In the genomic region with DNA sequence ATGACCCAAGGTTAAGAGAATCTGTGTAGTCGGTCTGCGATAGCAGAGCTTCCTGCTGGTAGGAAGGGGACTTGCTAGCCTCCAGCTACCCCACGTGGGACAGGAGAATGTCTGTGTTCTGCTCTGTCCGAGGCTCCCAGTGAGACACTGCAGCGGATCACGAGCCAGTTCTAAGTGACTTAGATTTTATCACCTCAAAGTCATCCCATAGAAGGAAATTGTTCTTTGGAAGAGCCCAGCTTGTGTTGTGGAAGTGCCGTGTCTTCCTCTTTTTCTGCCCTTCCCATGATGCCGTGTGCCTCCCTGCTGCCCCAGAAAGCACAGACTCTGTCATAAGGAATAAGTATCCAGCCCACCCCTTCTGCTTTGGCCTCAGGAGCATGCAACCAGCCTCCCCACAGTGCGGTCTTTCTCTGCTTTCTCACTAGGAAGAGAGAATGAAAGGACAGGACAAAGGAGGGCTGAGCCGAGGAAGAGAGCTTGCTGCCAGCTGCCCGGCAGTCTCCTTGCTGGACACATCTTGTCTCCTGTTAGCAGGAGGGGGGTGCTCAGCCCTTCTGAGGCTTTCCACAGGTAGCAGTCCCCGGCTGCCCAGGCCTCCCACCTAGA, we compare ENCODE assay signal across 21 cellular contexts. TPM values are rescaled to one million over a fixed set of nuclear protein-coding genes. Genes with fewer than 3 reads are reported as not detected.
DNase-seq lines count a peak whose midpoint lies in the region; ATAC-seq and TF ChIP-seq lines count a peak whose summit lies in the region.
"Had no signal": no experiment of that assay in that cellular context is flagged by ENCODE, and none has a peak within 500 bp of the region (broad histone marks: within the 10 kb centered on the region; RNA-seq: fewer than 3 reads in every experiment).

No MANE protein-coding gene starts in this region.

- H3K79me2 ChIP-seq in neural progenitor cell (ENCODE audit: low read depth), result no peaks in the 10 kb centered on the region

- H3K4me1 Mint-ChIP-seq in CD14-positive monocyte (peaks cover 4% of the 10 kb centered on the region), neural progenitor cell (peaks cover 22% of the 10 kb centered on the region), Caco-2 (ENCODE audit: low read depth, unreplicated experiment) (no peaks in the 10 kb centered on the region), HFFc6 (ENCODE audit: low read depth) (no peaks in the 10 kb centered on the region)
- H3K4me1 Mint-ChIP-seq in dendritic cell treated with granulocyte-macrophage colony-stimulating factor and Interleukin-4, amounts not matched to agents 40 ng/mL and 50 ng/mL, for 4 days (ENCODE audit: low read depth), result peaks cover 20% of the 10 kb centered on the region

- no peak for DNase-seq in CD14-positive monocyte (ENCODE audit: low spot score)
- DNase-seq in Kasumi-1 (lab: John Stamatoyannopoulos, UW), result peak; percentile 52 to 54
- DNase-seq in neural progenitor cell (ENCODE audit: low spot score), result peak; percentile 86
- DNase-seq in Caco-2, result no peak
- DNase-seq in activated CD4-positive, alpha-beta T cell treated with anti-CD3 and anti-CD28 coated beads, Interleukin-2, amount 50 U/mL, for 48 hours, result no peak
- DNase-seq in HFFc6, result no peak
- DNase-seq: activated CD4-positive, CD25-positive, alpha-beta regulatory T cell; activated effector memory CD4-positive, alpha-beta T cell treated with Interleukin-2 at 50 U/mL for 16 hours; adrenal gland; CD8-positive, alpha-beta T cell; cerebellar nuclear complex; DND-41; mesendoderm; NCI-H1105; SJCRH30; stimulated activated naive CD4-positive, alpha-beta T cell; T-helper 2 cell had no signal

- POLR2A ChIA-PET in Caco-2 (lab: Charles Lee), result no interaction called here

- H3K27ac ChIP-seq in neural progenitor cell, result peak overlapping the region; percentile 89
- H3K27ac ChIP-seq: adrenal gland, SJCRH30, tibial artery had no signal

- no peak overlapping the region for H2AFZ ChIP-seq in neural progenitor cell (replicated peaks)

- H3K4me1 ChIP-seq in neural progenitor cell (peaks cover 19% of the 10 kb centered on the region), Caco-2 (no peaks in the 10 kb centered on the region)
- H3K4me1 ChIP-seq: adrenal gland, SJCRH30, tibial artery had no signal

- H3K4me3 Mint-ChIP-seq in CD14-positive monocyte, result peak overlapping the region; percentile 12 to 39
- H3K4me3 Mint-ChIP-seq in dendritic cell treated with granulocyte-macrophage colony-stimulating factor and Interleukin-4, amounts not matched to agents 40 ng/mL and 50 ng/mL, for 4 days, result peak overlapping the region; percentile 26
- peak overlapping the region; percentile 74 for H3K4me3 Mint-ChIP-seq in neural progenitor cell
- no peak overlapping the region for H3K4me3 Mint-ChIP-seq in Caco-2 (ENCODE audit: unreplicated experiment)
- H3K4me3 Mint-ChIP-seq in HFFc6, result no peak overlapping the region
- H3K4me3 Mint-ChIP-seq: CD8-positive, alpha-beta T cell; natural killer cell treated with Interleukin-12 subunit alpha and Interleukin-12 subunit beta and Interleukin-15 and Interleukin-18, amount 100 ng/mL, for 72 hours had no signal

- H3K4me3 ChIP-seq in neural progenitor cell (peak overlapping the region; percentile 6), Caco-2 (ENCODE audit: low read depth, low read length) (no peak overlapping the region)
- H3K4me3 ChIP-seq: adrenal gland, SJCRH30, tibial artery had no signal

- H3K36me3 ChIP-seq in neural progenitor cell (peaks cover 9% of the 10 kb centered on the region), Caco-2 (ENCODE audit: control insufficient read depth, insufficient read depth, low read length) (no peaks in the 10 kb centered on the region; the same call in 1 of the 2 replicates)

- H3K9ac ChIP-seq in neural progenitor cell, result no peak overlapping the region

- peak overlapping the region; percentile 60 for H3K4me2 ChIP-seq in neural progenitor cell

- intact Hi-C loops in CD14-positive monocyte (cut with micrococcal nuclease), result no loop called here
- intact Hi-C loops in dendritic cell treated with granulocyte-macrophage colony-stimulating factor and Interleukin-4, amounts not matched to agents 40 ng/mL and 50 ng/mL, for 4 days (cut with micrococcal nuclease), result no loop called here
- intact Hi-C loops in Caco-2 (cut with micrococcal nuclease; ENCODE audit: unreplicated experiment), result no loop called here

- H3K36me3 Mint-ChIP-seq in CD14-positive monocyte, result peaks cover 55 to 88% of the 10 kb centered on the region in 2 donors
- peaks cover 85% of the 10 kb centered on the region for H3K36me3 Mint-ChIP-seq in dendritic cell treated with granulocyte-macrophage colony-stimulating factor and Interleukin-4, amounts not matched to agents 40 ng/mL and 50 ng/mL, for 4 days (ENCODE audit: low read depth)
- peaks cover 27% of the 10 kb centered on the region for H3K36me3 Mint-ChIP-seq in neural progenitor cell
- H3K36me3 Mint-ChIP-seq in Caco-2 (ENCODE audit: insufficient read depth, unreplicated experiment), result peaks cover 59% of the 10 kb centered on the region
- H3K36me3 Mint-ChIP-seq in HFFc6 (ENCODE audit: low read depth), result peaks cover 25% of the 10 kb centered on the region

- H3K27me3 ChIP-seq in neural progenitor cell (no peaks in the 10 kb centered on the region), Caco-2 (replicated peaks; ENCODE audit: control insufficient read depth, insufficient read depth, low read length) (no peaks in the 10 kb centered on the region)
- H3K27me3 ChIP-seq: adrenal gland, SJCRH30, tibial artery had no signal

- H4K20me1 ChIP-seq in neural progenitor cell (ENCODE audit: low read depth), result peaks cover 19% of the 10 kb centered on the region

- CTCF ChIA-PET in Caco-2 (lab: Charles Lee), result no interaction called here

- H3K9me3 ChIP-seq in neural progenitor cell (ENCODE audit: low read depth) (no peaks in the 10 kb centered on the region), Caco-2 (no peaks in the 10 kb centered on the region)
- H3K9me3 ChIP-seq: adrenal gland, SJCRH30, tibial artery had no signal

- TF ChIP-seq CTCF in CD14-positive monocyte (IDR thresholded peaks at IDR 0.05), result no peak
- TF ChIP-seq CTCF in neural progenitor cell (IDR thresholded peaks at IDR 0.05), result no peak
- TF ChIP-seq CTCF in Caco-2 (IDR thresholded peaks at IDR 0.05; ENCODE audit: insufficient read depth in 1 of 2, low read depth in 1 of 2, low read length in 1 of 2, severe bottlenecking in 1 of 2, unreplicated experiment in 1 of 2), result no peak
- TF ChIP-seq CTCF in HFFc6 (IDR thresholded peaks at IDR 0.05), result no peak

- peaks cover 32% of the 10 kb centered on the region for H3F3A ChIP-seq in neural progenitor cell (ENCODE audit: low read depth)

- H3K9me3 Mint-ChIP-seq in CD14-positive monocyte (no peaks in the 10 kb centered on the region), neural progenitor cell (no peaks in the 10 kb centered on the region), Caco-2 (ENCODE audit: unreplicated experiment) (no peaks in the 10 kb centered on the region), HFFc6 (no peaks in the 10 kb centered on the region)
- no peaks in the 10 kb centered on the region for H3K9me3 Mint-ChIP-seq in dendritic cell treated with granulocyte-macrophage colony-stimulating factor and Interleukin-4, amounts not matched to agents 40 ng/mL and 50 ng/mL, for 4 days
- H3K9me3 Mint-ChIP-seq: CD8-positive, alpha-beta T cell; natural killer cell treated with Interleukin-12 subunit alpha and Interleukin-12 subunit beta and Interleukin-15 and Interleukin-18, amount 100 ng/mL, for 72 hours had no signal

- H3K27me3 Mint-ChIP-seq in CD14-positive monocyte (ENCODE audit: low read depth in 3 of 3) (peaks cover 0 to 1% (median 0%) of the 10 kb centered on the region in 3 donors), neural progenitor cell (ENCODE audit: insufficient read depth, low read depth) (no peaks in the 10 kb centered on the region), Caco-2 (ENCODE audit: insufficient read depth, unreplicated experiment) (no peaks in the 10 kb centered on the region), HFFc6 (ENCODE audit: insufficient read depth) (no peaks in the 10 kb centered on the region; the same call in 1 of the 2 replicates)
- no peaks in the 10 kb centered on the region for H3K27me3 Mint-ChIP-seq in dendritic cell treated with granulocyte-macrophage colony-stimulating factor and Interleukin-4, amounts not matched to agents 40 ng/mL and 50 ng/mL, for 4 days
- H3K27me3 Mint-ChIP-seq: natural killer cell treated with Interleukin-12 subunit alpha and Interleukin-12 subunit beta and Interleukin-15 and Interleukin-18, amount 100 ng/mL, for 72 hours had no signal

- BruUV-seq in Caco-2 (replicated peaks; lab: Mats Ljungman, UMichigan), result no TSS peak

- peak overlapping the region in 6 of 7 donors; percentile 18 to 80 (median 72) for H3K27ac Mint-ChIP-seq in CD14-positive monocyte
- H3K27ac Mint-ChIP-seq in dendritic cell treated with granulocyte-macrophage colony-stimulating factor and Interleukin-4, amounts not matched to agents 40 ng/mL and 50 ng/mL, for 4 days, result peak overlapping the region; percentile 86
- H3K27ac Mint-ChIP-seq in neural progenitor cell, result peak overlapping the region; percentile 97
- no peak overlapping the region for H3K27ac Mint-ChIP-seq in Caco-2 (ENCODE audit: unreplicated experiment)
- H3K27ac Mint-ChIP-seq in HFFc6, result no peak overlapping the region
- H3K27ac Mint-ChIP-seq: CD8-positive, alpha-beta T cell; natural killer cell treated with Interleukin-12 subunit alpha and Interleukin-12 subunit beta and Interleukin-15 and Interleukin-18, amount 100 ng/mL, for 72 hours had no signal

- no peak for ATAC-seq in GM18870 (IDR thresholded peaks at IDR 0.05; ENCODE audit: unreplicated experiment)
- ATAC-seq: CD8-positive, alpha-beta T cell; natural killer cell treated with Interleukin-12 subunit alpha and Interleukin-12 subunit beta and Interleukin-15 and Interleukin-18, amount 100 ng/mL, for 72 hours had no signal

RNA-seq across cellular contexts. Expression of a gene that starts 35.7 kb away (rescaled TPM):
- 10 to 100 TPM; 28.8 to 29.3 TPM for polyA plus RNA-seq in CD14-positive monocyte
- total RNA-seq in neural progenitor cell (ENCODE audit: low replicate concordance) (45.0 and 45.8 TPM in 2 replicates), Caco-2 (2022) (33.4 and 36.3 TPM in 2 replicates)
- 10 to 100 TPM; 34.3 to 37.2 (median 36.0) TPM for total RNA-seq in HFFc6 (2021; fragmentation: NEBNext Ultra II Directional; extraction: Animal tissue kit (Norgen Biotek cat#: 25700))

RNA-seq across cellular contexts. Expression of a gene that starts 37.5 kb away (rescaled TPM):
- 10 to 100 TPM; 47.4 to 51.9 TPM for polyA plus RNA-seq in CD14-positive monocyte
- total RNA-seq in neural progenitor cell (ENCODE audit: low replicate concordance) (795 and 1,138 TPM in 2 replicates), Caco-2 (2022) (914 and 940 TPM in 2 replicates)
- total RNA-seq in HFFc6 (2021; fragmentation: NEBNext Ultra II Directional; extraction: Animal tissue kit (Norgen Biotek cat#: 25700)), result 100 to 1,000 TPM; 286 to 401 (median 358) TPM

Comparison
In these comparisons a context has a peak if more than half of its experiments do, and no peak if none do; other contexts are left out.
1. DNase-seq: peak in Kasumi-1 (2 of 2) and neural progenitor cell (single experiment); none in CD14-positive monocyte (single experiment), Caco-2 (0 of 2), activated CD4-positive, alpha-beta T cell treated with anti-CD3 and anti-CD28 coated beads, Interleukin-2, amount 50 U/mL, for 48 hours (0 of 2) and HFFc6 (single experiment).
2. H3K27ac Mint-ChIP-seq: peak in CD14-positive monocyte (6 of 7), dendritic cell treated with granulocyte-macrophage colony-stimulating factor and Interleukin-4, amounts not matched to agents 40 ng/mL and 50 ng/mL, for 4 days (single experiment) and neural progenitor cell (single experiment); none in Caco-2 (single experiment) and HFFc6 (single experiment).
3. H3K4me3 Mint-ChIP-seq: peak in CD14-positive monocyte (2 of 2), dendritic cell treated with granulocyte-macrophage colony-stimulating factor and Interleukin-4, amounts not matched to agents 40 ng/mL and 50 ng/mL, for 4 days (single experiment) and neural progenitor cell (single experiment); none in Caco-2 (single experiment) and HFFc6 (single experiment).